Comparison of ENCODE assay signal across 23 cellular contexts in genomic region chr10:28906934-28907333, GRCh38.
A peak's percentile ranks its signal among the peaks of the same experiment; 100 is the strongest.
DNase-seq lines count a peak whose midpoint lies in the region; ATAC-seq, FAIRE-seq and TF ChIP-seq lines count a peak whose summit lies in the region.
"Had no signal": no experiment of that assay in that cellular context is flagged by ENCODE, and none has a peak within 500 bp of the region (broad histone marks: within the 10 kb centered on the region; RNA-seq: fewer than 3 reads in every experiment).

No MANE protein-coding gene starts in this region.

- TF ChIP-seq EP300 in HepG2 (IDR thresholded peaks at IDR 0.05; ENCODE audit: low read depth in 2 of 2, low read length in 2 of 2): no peak
- no peak for TF ChIP-seq EP300 in HepG2 (CRISPR knock-in tag; IDR thresholded peaks at IDR 0.05; ENCODE audit: borderline replicate concordance)

- H3K9me3 Mint-ChIP-seq in type B pancreatic cell: no peaks in the 10 kb centered on the region

- no peaks in the 10 kb centered on the region for H3K27me3 Mint-ChIP-seq in type B pancreatic cell

- no peak overlapping the region for H2AFZ ChIP-seq in HepG2 (ENCODE audit: low read length)
- H2AFZ ChIP-seq: parathyroid adenoma had no signal

- H3K36me3 Mint-ChIP-seq in type B pancreatic cell: no peaks in the 10 kb centered on the region

- H3K4me1 ChIP-seq in HepG2 (ENCODE audit: insufficient read depth, low read length): peaks cover 55% of the 10 kb centered on the region
- no peaks in the 10 kb centered on the region for H3K4me1 ChIP-seq in right lobe of liver
- no peaks in the 10 kb centered on the region for H3K4me1 ChIP-seq in effector memory CD4-positive, alpha-beta T cell (ENCODE audit: control insufficient read depth, insufficient read depth, low read length, poor library complexity, severe bottlenecking)
- H3K4me1 ChIP-seq: parathyroid adenoma, uterus had no signal

- TF ChIP-seq CTCF in HepG2 (CRISPR knock-in tag; IDR thresholded peaks at IDR 0.05) (no peak), right lobe of liver (IDR thresholded peaks at IDR 0.05) (no peak), fibroblast of the aortic adventitia (IDR thresholded peaks at IDR 0.05; ENCODE audit: insufficient read depth, low read length) (no peak), type B pancreatic cell (conservative IDR thresholded peaks at IDR 0.05) (no peak)

- H3K27ac Mint-ChIP-seq in type B pancreatic cell: peak overlapping the region; percentile 6

- H3K27ac ChIP-seq in HepG2 (ENCODE audit: extremely low read length, insufficient read depth, low read length) (no peak overlapping the region), right lobe of liver (no peak overlapping the region)
- H3K27ac ChIP-seq in effector memory CD4-positive, alpha-beta T cell (ENCODE audit: insufficient read depth, low read length, poor library complexity, severe bottlenecking): no peak overlapping the region
- H3K27ac ChIP-seq: parathyroid adenoma, uterus had no signal

- H3K9me3 ChIP-seq in HepG2 (ENCODE audit: low read length) (no peaks in the 10 kb centered on the region), right lobe of liver (no peaks in the 10 kb centered on the region)
- H3K9me3 ChIP-seq in effector memory CD4-positive, alpha-beta T cell (ENCODE audit: control insufficient read depth, low read length): no peaks in the 10 kb centered on the region
- H3K9me3 ChIP-seq: uterus had no signal

- DNase-seq in HepG2 (ENCODE audit: low spot score): no peak
- no peak for DNase-seq in right lobe of liver
- DNase-seq in amniotic epithelial cell (ENCODE audit: low read depth): peak; percentile 42
- peak; percentile 36 for DNase-seq in fibroblast of the aortic adventitia (ENCODE audit: low read depth)
- DNase-seq in type B pancreatic cell (ENCODE audit: extremely low spot score, unreplicated experiment): no peak
- DNase-seq in effector memory CD4-positive, alpha-beta T cell: no peak
- DNase-seq in globus pallidus (ENCODE audit: low spot score): no peak
- DNase-seq: activated CD4-positive, alpha-beta T cell treated with anti-CD3 and anti-CD28 coated beads, Interleukin-2, amount 50 U/mL, for 1 hour; activated CD8-positive, alpha-beta memory T cell treated with anti-CD3 and anti-CD28 coated beads, Interleukin-2, amount 50 U/mL, for 48 hours; activated gamma-delta T cell treated with Interleukin-2 at 50 U/mL for 16 hours; cerebellar nuclear complex; DMS 273 treated with DMSO at 0.1 percent for 48 hours; hypothalamus; Karpas-422; NCI-H524 treated with DMSO at 0.1 percent for 48 hours; uterus had no signal

- ATAC-seq in HepG2 (no peak), right lobe of liver (no peak), GM18498 (IDR thresholded peaks at IDR 0.05; ENCODE audit: unreplicated experiment) (no peak)
- ATAC-seq: Right ventricle myocardium inferior had no signal

- H3K27me3 ChIP-seq in HepG2 (ENCODE audit: control insufficient read depth in 1 of 2, insufficient read depth in 2 of 2, low read length in 2 of 2) (no peaks in the 10 kb centered on the region), right lobe of liver (no peaks in the 10 kb centered on the region)
- H3K27me3 ChIP-seq in effector memory CD4-positive, alpha-beta T cell (replicated peaks; ENCODE audit: control insufficient read depth, insufficient read depth, low read length, poor library complexity, severe bottlenecking): no peaks in the 10 kb centered on the region
- H3K27me3 ChIP-seq: uterus had no signal

- POLR2A ChIA-PET in HepG2 (lab: Yijun Ruan, JAX): no interaction called here

- BruUV-seq in HepG2 (replicated peaks; lab: Mats Ljungman, UMichigan): no TSS peak

- CTCF ChIA-PET in HepG2 (lab: Yijun Ruan, JAX; ENCODE audit: low intra/inter-chr PET ratio, low total read pairs): no interaction called here

- H4K20me1 ChIP-seq in HepG2 (ENCODE audit: insufficient read depth, low read length): no peaks in the 10 kb centered on the region

- H3K4me3 Mint-ChIP-seq in type B pancreatic cell: no peak overlapping the region

- TF ChIP-seq POLR2A in HepG2 (IDR thresholded peaks at IDR 0.05; ENCODE audit: insufficient read depth in 1 of 2, low read depth in 2 of 2, low read length in 2 of 2): no peak
- TF ChIP-seq POLR2A in right lobe of liver (IDR thresholded peaks at IDR 0.05): no peak

- in situ Hi-C loops in HepG2 (cut with HindIII; ENCODE audit: extremely low pct_ligation_motif_present, low pct_unique_long_range_greater_than_20kb): no loop called here

- no peak for TF ChIP-seq RAD21 in HepG2 (CRISPR knock-in tag; IDR thresholded peaks at IDR 0.05)

- intact Hi-C loops in HepG2 (cut with micrococcal nuclease; ENCODE audit: unreplicated experiment): no loop called here
- intact Hi-C loops in right lobe of liver (cut with DNase I): no loop called here

- H3K36me3 ChIP-seq in HepG2 (replicated peaks in 1 of 2; ENCODE audit: control insufficient read depth in 1 of 2, insufficient read depth in 2 of 2, low read length in 2 of 2) (no peaks in the 10 kb centered on the region), right lobe of liver (no peaks in the 10 kb centered on the region)
- H3K36me3 ChIP-seq in effector memory CD4-positive, alpha-beta T cell (ENCODE audit: control insufficient read depth, insufficient read depth, low read length): no peaks in the 10 kb centered on the region
- H3K36me3 ChIP-seq: uterus had no signal

- FAIRE-seq in HepG2 (lab: Jason Lieb, UNC): no peak
- FAIRE-seq: A204.1, keratinocyte, TTC549 had no signal

- H3K4me1 Mint-ChIP-seq in type B pancreatic cell (ENCODE audit: unreplicated experiment): peaks cover 32% of the 10 kb centered on the region

- no peak overlapping the region for H3K4me2 ChIP-seq in HepG2 (ENCODE audit: low read depth, low read length)

- no peak overlapping the region for H3K9ac ChIP-seq in HepG2 (ENCODE audit: insufficient read depth, low read depth, low read length)
- H3K9ac ChIP-seq: parathyroid adenoma had no signal

- H3K79me2 ChIP-seq in HepG2 (ENCODE audit: insufficient read depth, low read length): no peaks in the 10 kb centered on the region
- H3K79me2 ChIP-seq: parathyroid adenoma had no signal

- no peak overlapping the region for H3K4me3 ChIP-seq in HepG2 (replicated peaks in 1 of 3; ENCODE audit: insufficient read depth in 1 of 3, low read depth in 2 of 3, low read length in 3 of 3)
- H3K4me3 ChIP-seq in right lobe of liver: no peak overlapping the region
- no peak overlapping the region for H3K4me3 ChIP-seq in fibroblast of the aortic adventitia (ENCODE audit: low read depth, low read length)
- no peak overlapping the region for H3K4me3 ChIP-seq in effector memory CD4-positive, alpha-beta T cell (ENCODE audit: insufficient read depth, low read depth, low read length, poor library complexity, severe bottlenecking)
- H3K4me3 ChIP-seq: lung, uterus had no signal

- 90% methylated on average over 3 of the region's 3 CpGs for WGBS in HepG2 (ENCODE audit: low lambda C conversion rate)
- WGBS in right lobe of liver (ENCODE audit: insufficient coverage, low coverage, low lambda C conversion rate, missing lambda C conversion rate): 100% methylated on average over 3 of the region's 3 CpGs

TF ChIP-seq in HepG2, 621 proteins besides CTCF, POLR2A, EP300 and RAD21:
- no peak for TF ChIP-seq SMARCE1 (IDR thresholded peaks at IDR 0.05; ENCODE audit: borderline replicate concordance)
- TF ChIP-seq FOSL2 (CRISPR knock-in tag; IDR thresholded peaks at IDR 0.05): 0 out of 2 replicates have a peak, but pooled peaks have one; percentile 11

Comparison
In these comparisons a context has a peak if more than half of its experiments do, and no peak if none do; other contexts are left out.
1. DNase-seq: peak in amniotic epithelial cell (single experiment) and fibroblast of the aortic adventitia (single experiment); none in HepG2 (single experiment), right lobe of liver (0 of 3), type B pancreatic cell (single experiment), effector memory CD4-positive, alpha-beta T cell (0 of 3) and globus pallidus (single experiment).